In the genomic region with DNA sequence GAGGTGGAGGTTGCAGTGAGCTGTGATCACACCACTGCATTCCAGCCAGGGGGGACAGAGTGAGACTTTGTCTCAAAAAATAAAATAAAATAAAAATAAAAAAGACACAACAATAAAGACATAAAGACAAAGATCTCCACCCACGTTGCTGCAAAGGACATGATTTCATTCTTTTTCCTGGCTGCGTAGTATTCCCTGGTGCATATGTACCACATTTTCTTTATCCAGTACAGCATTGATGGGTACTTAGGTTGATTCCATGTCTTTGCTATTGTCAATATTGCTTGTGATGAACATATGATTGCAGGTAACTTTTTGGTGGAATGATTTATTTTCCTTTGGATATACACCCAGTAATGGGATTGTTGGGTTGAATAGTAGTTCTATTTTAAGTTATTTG, we compare ENCODE assay signal across 6 cellular contexts. TPM values are rescaled to one million over a fixed set of nuclear protein-coding genes. Genes with fewer than 3 reads are reported as not detected.
"Had no signal": no experiment of that assay in that cellular context is flagged by ENCODE, and none has a peak within 500 bp of the region (broad histone marks: within the 10 kb centered on the region; RNA-seq: fewer than 3 reads in every experiment).

No MANE protein-coding gene starts in this region.

- DNase-seq: GDM1, GF-D8 had no signal

- ATAC-seq: GM12878 had no signal

- FAIRE-seq: GM12878, GM12891, GM18507, GM19239 had no signal

- H3K4me3 ChIP-seq: GM12878 had no signal

RNA-seq across cellular contexts. Expression of gene CCDC3, which starts 42.0 kb away (rescaled TPM):
- polyA plus RNA-seq: GM12878 had no signal
